In the genomic region with DNA sequence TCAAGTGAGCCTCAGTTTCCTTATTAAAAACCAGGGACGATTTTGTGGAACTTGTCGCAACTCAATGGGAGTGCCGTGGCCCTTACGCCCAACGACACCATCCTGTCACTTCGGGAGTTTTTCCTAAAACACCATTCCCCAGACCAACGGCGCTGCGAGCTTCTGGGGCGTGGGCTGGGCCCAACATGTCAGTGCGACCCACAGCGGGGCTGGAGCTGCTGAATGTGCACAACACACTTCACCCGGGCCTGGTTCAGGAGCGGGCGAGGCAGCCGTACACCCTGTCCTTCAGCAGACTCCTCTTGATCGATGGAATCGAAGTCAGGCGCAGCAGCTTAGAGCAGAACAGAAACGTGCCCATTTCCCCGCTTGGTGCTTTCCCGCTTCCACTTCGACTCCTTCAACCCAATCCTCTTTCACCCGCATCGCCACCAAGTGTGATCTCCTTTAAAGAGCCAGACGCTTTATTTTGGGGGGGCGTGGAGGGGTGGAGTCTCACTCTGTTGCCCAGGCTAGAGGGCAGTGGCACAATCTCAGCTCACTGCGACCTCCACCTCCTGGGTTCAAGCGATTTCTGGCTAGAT, we compare ENCODE assay signal across 25 cellular contexts. TPM values are rescaled to one million over a fixed set of nuclear protein-coding genes. Genes with fewer than 3 reads are reported as not detected.
DNase-seq lines count a peak whose midpoint lies in the region; ATAC-seq, FAIRE-seq and TF ChIP-seq lines count a peak whose summit lies in the region.
"Had no signal": no experiment of that assay in that cellular context is flagged by ENCODE, and none has a peak within 500 bp of the region (broad histone marks: within the 10 kb centered on the region; RNA-seq: fewer than 3 reads in every experiment).

No MANE protein-coding gene starts in this region.

- no peak for TF ChIP-seq CTCF in HepG2 (CRISPR knock-in tag; IDR thresholded peaks at IDR 0.05)
- no peak for TF ChIP-seq CTCF in right lobe of liver (IDR thresholded peaks at IDR 0.05)
- TF ChIP-seq CTCF in OCI-LY3 (IDR thresholded peaks at IDR 0.05; ENCODE audit: low read depth, low read length), result no peak
- TF ChIP-seq CTCF in H1 (IDR thresholded peaks at IDR 0.05; ENCODE audit: control extremely low read depth in 1 of 3, insufficient read depth in 1 of 3, low read depth in 1 of 3, low read length in 3 of 3), result no peak

- H3K27ac ChIP-seq in HepG2 (ENCODE audit: extremely low read length, insufficient read depth, low read length), result no peak overlapping the region
- no peak overlapping the region for H3K27ac ChIP-seq in right lobe of liver
- no peak overlapping the region for H3K27ac ChIP-seq in OCI-LY3 (ENCODE audit: low read length)
- no peak overlapping the region for H3K27ac ChIP-seq in H1 (ENCODE audit: low read depth, low read length)
- H3K27ac ChIP-seq: 22Rv1, GM23248 had no signal

- no peaks in the 10 kb centered on the region for H3K79me1 ChIP-seq in H1 (ENCODE audit: low read depth, low read length)

- H3K4me3 Mint-ChIP-seq in stimulated activated effector memory CD8-positive, alpha-beta T cell treated with anti-CD3 and anti-CD28 coated beads, Interleukin-12 subunit alpha, Interleukin-12 subunit beta, amount 100 ng/mL, for 72 hours, result no peak overlapping the region
- H3K4me3 Mint-ChIP-seq: CD14-positive monocyte; CD4-positive, alpha-beta T cell; CD8-positive, alpha-beta memory T cell; HFFc6 had no signal

- H3K4me3 ChIP-seq in HepG2 (replicated peaks in 1 of 3; ENCODE audit: insufficient read depth in 1 of 3, low read depth in 2 of 3, low read length in 3 of 3) (no peak overlapping the region), right lobe of liver (no peak overlapping the region), OCI-LY3 (ENCODE audit: low read length) (peak overlapping the region; percentile 45; the same call in 1 of the 2 replicates), H1 (ENCODE audit: extremely low read depth in 1 of 4, insufficient read depth in 2 of 4, low read depth in 3 of 4, low read length in 4 of 4) (no peak overlapping the region)
- H3K4me3 ChIP-seq: GM12878, GM23248, HAP-1 had no signal

- H3K36me3 Mint-ChIP-seq in stimulated activated effector memory CD8-positive, alpha-beta T cell treated with anti-CD3 and anti-CD28 coated beads, Interleukin-12 subunit alpha, Interleukin-12 subunit beta, amount 100 ng/mL, for 72 hours, result no peaks in the 10 kb centered on the region
- H3K36me3 Mint-ChIP-seq: CD14-positive monocyte; CD8-positive, alpha-beta memory T cell had no signal

- H2BK120ac ChIP-seq in H1 (replicated peaks; ENCODE audit: low read depth, low read length), result no peak overlapping the region

- H3K27me3 ChIP-seq in HepG2 (ENCODE audit: control insufficient read depth in 1 of 2, insufficient read depth in 2 of 2, low read length in 2 of 2) (no peaks in the 10 kb centered on the region), right lobe of liver (no peaks in the 10 kb centered on the region), OCI-LY3 (ENCODE audit: low read depth, low read length) (peaks cover 39% of the 10 kb centered on the region), H1 (replicated peaks in 1 of 4; ENCODE audit: control insufficient read depth in 3 of 4, extremely low read depth in 1 of 4, insufficient read depth in 3 of 4, low read length in 3 of 4) (no peaks in the 10 kb centered on the region)

- H2AK5ac ChIP-seq in H1 (ENCODE audit: low read depth, low read length), result no peak overlapping the region

- POLR2A ChIA-PET in HepG2 (lab: Yijun Ruan, JAX) (interaction anchor here (0.9 to 1.0 kb wide), 2 partner anchors 76 to 110 kb away, joined by 3 read pairs; no protein-coding TSS in a partner anchor), H1 (lab: Charles Lee; ENCODE audit: partially characterized antibody) (no interaction called here)

- no peak overlapping the region for H3K18ac ChIP-seq in H1 (ENCODE audit: extremely low read depth, low read length)

- H3K4me2 ChIP-seq in HepG2 (ENCODE audit: low read depth, low read length), result no peak overlapping the region
- H3K4me2 ChIP-seq in OCI-LY3 (ENCODE audit: low read length), result peak overlapping the region; percentile 73
- H3K4me2 ChIP-seq in H1 (ENCODE audit: insufficient read depth in 1 of 2, low read depth in 2 of 2, low read length in 2 of 2), result no peak overlapping the region

- no TSS peak for BruUV-seq in HepG2 (replicated peaks; lab: Mats Ljungman, UMichigan)

- no peak overlapping the region for H4K91ac ChIP-seq in H1 (replicated peaks; ENCODE audit: insufficient read length, low read length)

- H2BK12ac ChIP-seq in H1 (ENCODE audit: low read depth, low read length), result 0 out of 2 replicates have a peak overlapping the region, but pooled peaks have one; percentile 75

- 95% methylated on average over 29 of the region's 29 CpGs for WGBS in HepG2 (ENCODE audit: low lambda C conversion rate)
- 87% methylated on average over 11 of the region's 29 CpGs for WGBS in right lobe of liver (ENCODE audit: insufficient coverage, low coverage, low lambda C conversion rate, missing lambda C conversion rate)
- 87% methylated on average over 29 of the region's 29 CpGs; no CpG with 5 or more reads in 1 of the 2 experiments for WGBS in H1 (ENCODE audit: extremely low coverage in 1 of 2, insufficient coverage in 1 of 2, insufficient read length in 1 of 2, insufficient replicate concordance in 2 of 2, low coverage in 1 of 2, low lambda C conversion rate in 2 of 2, missing lambda C conversion rate in 1 of 2), 2 experiments

- H3K9me3 ChIP-seq in HepG2 (ENCODE audit: low read length) (no peaks in the 10 kb centered on the region), right lobe of liver (no peaks in the 10 kb centered on the region), OCI-LY3 (ENCODE audit: insufficient read depth, low read length) (no peaks in the 10 kb centered on the region), H1 (ENCODE audit: insufficient read depth in 2 of 2, low read depth in 1 of 2, low read length in 1 of 2) (peaks cover 0 to 6% of the 10 kb centered on the region in 2 experiments; a peak in 2 of 4 replicates)
- H3K9me3 ChIP-seq: HAP-1 had no signal

- in situ Hi-C loops in HepG2 (cut with HindIII; ENCODE audit: extremely low pct_ligation_motif_present, low pct_unique_long_range_greater_than_20kb), result no loop called here

- no peak for FAIRE-seq in HepG2 (lab: Jason Lieb, UNC)
- no peak for FAIRE-seq in H1 (lab: Jason Lieb, UNC)
- FAIRE-seq: A204.1, D721Med, GM12878, H54 had no signal

- H2BK20ac ChIP-seq in H1 (ENCODE audit: low read length), result peak overlapping the region; percentile 48; the same call in 1 of the 2 replicates

- TF ChIP-seq POLR2A in HepG2 (IDR thresholded peaks at IDR 0.05; ENCODE audit: insufficient read depth in 1 of 2, low read depth in 2 of 2, low read length in 2 of 2), result no peak
- no peak for TF ChIP-seq POLR2A in right lobe of liver (IDR thresholded peaks at IDR 0.05)
- TF ChIP-seq POLR2A in H1 (IDR thresholded peaks at IDR 0.05; ENCODE audit: control extremely low read depth in 1 of 2, low read depth in 2 of 2, low read length in 2 of 2), result no peak

- H2AFZ ChIP-seq in HepG2 (ENCODE audit: low read length) (no peak overlapping the region), OCI-LY3 (ENCODE audit: low read depth, low read length) (no peak overlapping the region; the same call in 1 of the 2 replicates), H1 (ENCODE audit: low read length) (peak overlapping the region; percentile 11; the same call in 1 of the 2 replicates)
- H2AFZ ChIP-seq: GM23248 had no signal

- ATAC-seq in HepG2, result no peak
- ATAC-seq in right lobe of liver, result no peak
- ATAC-seq in stimulated activated effector memory CD8-positive, alpha-beta T cell treated with anti-CD3 and anti-CD28 coated beads, Interleukin-12 subunit alpha, Interleukin-12 subunit beta, amount 100 ng/mL, for 72 hours, result peak; percentile 22
- ATAC-seq in GM18520 (IDR thresholded peaks at IDR 0.05; ENCODE audit: unreplicated experiment), result no peak
- no peak for ATAC-seq in HG03175 (IDR thresholded peaks at IDR 0.05; ENCODE audit: unreplicated experiment)
- ATAC-seq: GM12878 had no signal

- no peak for TF ChIP-seq RAD21 in HepG2 (CRISPR knock-in tag; IDR thresholded peaks at IDR 0.05)
- TF ChIP-seq RAD21 in H1 (IDR thresholded peaks at IDR 0.05 in 1 of 2, conservative IDR thresholded peaks at IDR 0.05 in 1 of 2; ENCODE audit: low read depth in 2 of 2, low read length in 2 of 2), result no peak

- peaks cover 29% of the 10 kb centered on the region for H3K4me1 Mint-ChIP-seq in stimulated activated effector memory CD8-positive, alpha-beta T cell treated with anti-CD3 and anti-CD28 coated beads, Interleukin-12 subunit alpha, Interleukin-12 subunit beta, amount 100 ng/mL, for 72 hours
- H3K4me1 Mint-ChIP-seq: CD8-positive, alpha-beta memory T cell had no signal

- H2BK5ac ChIP-seq in H1 (ENCODE audit: low read depth, low read length), result peak overlapping the region; percentile 75; the same call in 1 of the 2 replicates

- DNase-seq in HepG2 (ENCODE audit: low spot score) (no peak), right lobe of liver (no peak), H1 (ENCODE audit: low read depth in 1 of 2, low spot score in 2 of 2) (no peak), NCI-H226 (no peak)
- DNase-seq in stimulated activated effector memory CD8-positive, alpha-beta T cell treated with anti-CD3 and anti-CD28 coated beads, Interleukin-12 subunit alpha, Interleukin-12 subunit beta, amount 100 ng/mL, for 72 hours (ENCODE audit: low spot score in 2 of 2), result no peak
- DNase-seq: CD4-positive, alpha-beta T cell; CD8-positive, alpha-beta memory T cell; DMS 273 treated with DMSO at 0.1 percent for 48 hours; DMS79; EL; GDM1; GM23248; HFFc6 had no signal

- intact Hi-C loops in HepG2 (cut with micrococcal nuclease; ENCODE audit: unreplicated experiment), result no loop called here
- intact Hi-C loops in right lobe of liver (cut with DNase I), result no loop called here

- H3K56ac ChIP-seq in H1 (replicated peaks; ENCODE audit: insufficient read length, low read depth, low read length), result no peak overlapping the region

- H4K20me1 ChIP-seq in HepG2 (ENCODE audit: insufficient read depth, low read length) (no peaks in the 10 kb centered on the region), OCI-LY3 (ENCODE audit: insufficient read depth, low read length) (no peaks in the 10 kb centered on the region), H1 (replicated peaks in 1 of 2; ENCODE audit: control insufficient read depth in 1 of 2, insufficient read depth in 2 of 2, low read length in 2 of 2) (no peaks in the 10 kb centered on the region)

- peak overlapping the region; percentile 46; the same call in 1 of the 2 replicates for H2BK15ac ChIP-seq in H1 (ENCODE audit: low read length)

- H4K5ac ChIP-seq in H1 (ENCODE audit: insufficient read length, low read depth, low read length), result no peak overlapping the region

- no peaks in the 10 kb centered on the region for H3K79me2 ChIP-seq in HepG2 (ENCODE audit: insufficient read depth, low read length)
- H3K79me2 ChIP-seq in OCI-LY3 (ENCODE audit: low read length), result no peaks in the 10 kb centered on the region
- no peaks in the 10 kb centered on the region for H3K79me2 ChIP-seq in H1 (ENCODE audit: control insufficient read depth in 1 of 2, insufficient read depth in 2 of 2, low read length in 2 of 2)

- no peak overlapping the region for H3K4ac ChIP-seq in H1 (replicated peaks; ENCODE audit: insufficient read length, low read depth, low read length)

- no peaks in the 10 kb centered on the region for H3K23me2 ChIP-seq in H1 (ENCODE audit: low read depth, low read length)

- no peak overlapping the region for H3K14ac ChIP-seq in H1 (ENCODE audit: insufficient read length)

- no peaks in the 10 kb centered on the region for H3K9me3 Mint-ChIP-seq in stimulated activated effector memory CD8-positive, alpha-beta T cell treated with anti-CD3 and anti-CD28 coated beads, Interleukin-12 subunit alpha, Interleukin-12 subunit beta, amount 100 ng/mL, for 72 hours
- H3K9me3 Mint-ChIP-seq: CD4-positive, alpha-beta T cell; CD8-positive, alpha-beta memory T cell; HFFc6 had no signal

- H3K36me3 ChIP-seq in HepG2 (replicated peaks in 1 of 2; ENCODE audit: control insufficient read depth in 1 of 2, insufficient read depth in 2 of 2, low read length in 2 of 2), result 0 out of 5 replicates have a peak, but pooled peaks cover 0 to under 1% of the 10 kb centered on the region in 2 experiments
- H3K36me3 ChIP-seq in right lobe of liver, result no peaks in the 10 kb centered on the region
- no peaks in the 10 kb centered on the region for H3K36me3 ChIP-seq in OCI-LY3 (replicated peaks; ENCODE audit: low read depth, low read length)
- H3K36me3 ChIP-seq in H1 (ENCODE audit: control insufficient read depth in 2 of 4, insufficient read depth in 4 of 4, low read length in 3 of 4), result no peaks in the 10 kb centered on the region
- H3K36me3 ChIP-seq: HAP-1 had no signal

- no peak overlapping the region for H3K27ac Mint-ChIP-seq in stimulated activated effector memory CD8-positive, alpha-beta T cell treated with anti-CD3 and anti-CD28 coated beads, Interleukin-12 subunit alpha, Interleukin-12 subunit beta, amount 100 ng/mL, for 72 hours
- H3K27ac Mint-ChIP-seq: CD14-positive monocyte; CD4-positive, alpha-beta T cell; CD8-positive, alpha-beta memory T cell; HFFc6 had no signal

- no peak overlapping the region for H4K8ac ChIP-seq in H1 (ENCODE audit: extremely low read depth, insufficient read depth, low read length)

- CTCF ChIA-PET in HepG2 (lab: Yijun Ruan, JAX; ENCODE audit: low intra/inter-chr PET ratio, low total read pairs) (no interaction called here), H1 (lab: Charles Lee; ENCODE audit: partially characterized antibody) (interaction anchor here (1.0 to 3.1 kb wide), 4 partner anchors 10 to 103 kb away, joined by 3 to 12 read pairs (median 3); no protein-coding TSS in a partner anchor)

- H3K9ac ChIP-seq in HepG2 (ENCODE audit: insufficient read depth, low read depth, low read length) (no peak overlapping the region), OCI-LY3 (ENCODE audit: low read length) (no peak overlapping the region; the same call in 1 of the 2 replicates), H1 (replicated peaks in 1 of 4; ENCODE audit: extremely low read depth in 1 of 4, low read depth in 3 of 4, low read length in 3 of 4) (no peak overlapping the region)
- H3K9ac ChIP-seq: GM23248 had no signal

- TF ChIP-seq EP300 in HepG2 (IDR thresholded peaks at IDR 0.05; ENCODE audit: low read depth in 2 of 2, low read length in 2 of 2), result no peak
- no peak for TF ChIP-seq EP300 in HepG2 (CRISPR knock-in tag; IDR thresholded peaks at IDR 0.05; ENCODE audit: borderline replicate concordance)
- no peak for TF ChIP-seq EP300 in H1 (IDR thresholded peaks at IDR 0.05; ENCODE audit: borderline replicate concordance in 1 of 2, low read depth in 2 of 2, low read length in 2 of 2)

- H3K4me1 ChIP-seq in HepG2 (ENCODE audit: insufficient read depth, low read length), result peaks cover 77% of the 10 kb centered on the region
- H3K4me1 ChIP-seq in right lobe of liver, result peaks cover 0 to 15% (median 0%) of the 10 kb centered on the region in 4 donors
- H3K4me1 ChIP-seq in OCI-LY3 (ENCODE audit: low read length), result peaks cover 28% of the 10 kb centered on the region
- H3K4me1 ChIP-seq in H1 (replicated peaks in 1 of 4; ENCODE audit: control insufficient read depth in 3 of 4, insufficient read depth in 4 of 4, low read length in 3 of 4), result peaks cover 0 to 15% (median 8%) of the 10 kb centered on the region in 4 experiments; a peak in 4 of 7 replicates
- H3K4me1 ChIP-seq: HAP-1 had no signal

- no peak overlapping the region for H3K23ac ChIP-seq in H1 (ENCODE audit: insufficient read length)

RNA-seq across cellular contexts. Expression of a gene that starts 13.2 kb away (rescaled TPM):
- total RNA-seq in HepG2 (2016; rRNA removed; fragmentation: Illumina TruSeq; extraction: Trizol) (84.4 and 155 TPM in 2 replicates), right lobe of liver (10 to 100 TPM in 5 of 6 experiments, 1 to 10 TPM in 1; 7.0 to 16.3 (median 12.4) TPM)
- 20.4 and 21.0 TPM in 2 replicates for total RNA-seq in HepG2 (2016; cell fraction: cytosol; rRNA removed; fragmentation: Illumina TruSeq; extraction: Trizol; ENCODE audit: low read depth)
- total RNA-seq in HepG2 (2016; cell fraction: insoluble cytoplasmic fraction; rRNA removed; fragmentation: Illumina TruSeq; extraction: Trizol), result 65.4 and 165 TPM in 2 replicates
- 76.8 and 82.0 TPM in 2 replicates for total RNA-seq in HepG2 (2016; cell fraction: membrane; rRNA removed; fragmentation: Illumina TruSeq; extraction: Trizol)
- total RNA-seq in HepG2 (2016; cell fraction: nucleus; rRNA removed; fragmentation: Illumina TruSeq; extraction: Trizol), result 144 and 171 TPM in 2 replicates
- polyA plus RNA-seq in HepG2 (2011; rRNA removed) (79.6 and 84.0 TPM in 2 replicates), H1 (2011; rRNA removed) (68.2 and 161 TPM in 2 replicates)
- 58.4 and 80.8 TPM in 2 replicates for polyA plus RNA-seq in HepG2 (2011; cell fraction: cytosol; rRNA removed)
- 118 and 147 TPM in 2 replicates for polyA plus RNA-seq in HepG2 (2011; cell fraction: nucleus; rRNA removed)
- polyA plus RNA-seq in HepG2 (2012), result 135 and 207 TPM in 2 replicates
- 17.8 and 19.1 TPM in 2 replicates for polyA plus RNA-seq in HepG2 (2016; cell fraction: cytosol; fragmentation: Illumina TruSeq; extraction: Trizol; ENCODE audit: low read depth)
- polyA plus RNA-seq in HepG2 (2016; cell fraction: insoluble cytoplasmic fraction; fragmentation: Illumina TruSeq; extraction: Trizol; ENCODE audit: low read depth), result 93.2 and 121 TPM in 2 replicates
- polyA plus RNA-seq in HepG2 (2016; cell fraction: membrane; fragmentation: Illumina TruSeq; extraction: Trizol; ENCODE audit: low read depth), result 56.5 and 59.3 TPM in 2 replicates
- 307 and 313 TPM in 2 replicates for polyA plus RNA-seq in HepG2 (2016; cell fraction: nucleus; fragmentation: Illumina TruSeq; extraction: Trizol; ENCODE audit: insufficient read depth, low read depth)
- 157 and 170 TPM in 2 replicates for polyA minus RNA-seq in HepG2 (2011; rRNA and poly(A)+ RNA removed; ENCODE audit: low replicate concordance)
- 88.7 and 88.8 TPM in 2 replicates for polyA minus RNA-seq in HepG2 (2011; cell fraction: cytosol; rRNA and poly(A)+ RNA removed)
- 35.7 and 42.5 TPM in 2 replicates for polyA minus RNA-seq in HepG2 (2011; cell fraction: nucleus; rRNA and poly(A)+ RNA removed)
- total RNA-seq in H1 (2021; fragmentation: NEBNext Ultra II Directional; extraction: Animal tissue kit (Norgen Biotek cat#: 25700)), result 327 and 341 TPM in 2 replicates
- polyA plus RNA-seq in H1 (2011; cell fraction: cytosol; rRNA removed), result 65.1 TPM
- polyA plus RNA-seq in H1 (2011; cell fraction: nucleus; rRNA removed), result 122 TPM
- 126 to 176 TPM (median 151 TPM) in 4 replicates for polyA plus RNA-seq in H1 (2012, experiment 1 of 2)
- 202 TPM for polyA plus RNA-seq in H1 (2012, experiment 2 of 2)
- polyA plus RNA-seq in H1 (2013, experiment 1 of 2), result 316 TPM
- 381 TPM for polyA plus RNA-seq in H1 (2013, experiment 2 of 2)
- 34.4 and 63.7 TPM in 2 replicates for polyA minus RNA-seq in H1 (2011; rRNA and poly(A)+ RNA removed)
- polyA minus RNA-seq in H1 (2011; cell fraction: cytosol; rRNA and poly(A)+ RNA removed), result 84.2 TPM
- 42.4 TPM for polyA minus RNA-seq in H1 (2011; cell fraction: nucleus; rRNA and poly(A)+ RNA removed)

RNA-seq across cellular contexts. Expression of a gene that starts 53.8 kb away (rescaled TPM):
- total RNA-seq in HepG2 (2016; rRNA removed; fragmentation: Illumina TruSeq; extraction: Trizol) (85.7 and 106 TPM in 2 replicates), right lobe of liver (10 to 100 TPM; 26.5 to 59.6 (median 30.2) TPM)
- total RNA-seq in HepG2 (2016; cell fraction: cytosol; rRNA removed; fragmentation: Illumina TruSeq; extraction: Trizol; ENCODE audit: low read depth), result 32.7 and 37.9 TPM in 2 replicates
- total RNA-seq in HepG2 (2016; cell fraction: insoluble cytoplasmic fraction; rRNA removed; fragmentation: Illumina TruSeq; extraction: Trizol), result 85.8 and 97.2 TPM in 2 replicates
- 29.8 and 38.9 TPM in 2 replicates for total RNA-seq in HepG2 (2016; cell fraction: membrane; rRNA removed; fragmentation: Illumina TruSeq; extraction: Trizol)
- total RNA-seq in HepG2 (2016; cell fraction: nucleus; rRNA removed; fragmentation: Illumina TruSeq; extraction: Trizol), result 97.3 and 115 TPM in 2 replicates
- polyA plus RNA-seq in HepG2 (2011; rRNA removed) (66.8 and 70.0 TPM in 2 replicates), H1 (2011; rRNA removed) (not detected in 2 replicates)
- 69.7 and 71.1 TPM in 2 replicates for polyA plus RNA-seq in HepG2 (2011; cell fraction: cytosol; rRNA removed)
- polyA plus RNA-seq in HepG2 (2011; cell fraction: nucleus; rRNA removed), result 186 and 199 TPM in 2 replicates
- 44.2 and 48.2 TPM in 2 replicates for polyA plus RNA-seq in HepG2 (2012)
- polyA plus RNA-seq in HepG2 (2016; cell fraction: cytosol; fragmentation: Illumina TruSeq; extraction: Trizol; ENCODE audit: low read depth), result 21.5 and 23.0 TPM in 2 replicates
- polyA plus RNA-seq in HepG2 (2016; cell fraction: insoluble cytoplasmic fraction; fragmentation: Illumina TruSeq; extraction: Trizol; ENCODE audit: low read depth), result 68.8 and 71.9 TPM in 2 replicates
- 18.4 and 18.5 TPM in 2 replicates for polyA plus RNA-seq in HepG2 (2016; cell fraction: membrane; fragmentation: Illumina TruSeq; extraction: Trizol; ENCODE audit: low read depth)
- polyA plus RNA-seq in HepG2 (2016; cell fraction: nucleus; fragmentation: Illumina TruSeq; extraction: Trizol; ENCODE audit: insufficient read depth, low read depth), result 127 and 130 TPM in 2 replicates
- 132 TPM in 1 of 2 replicates, not detected in the other for polyA minus RNA-seq in HepG2 (2011; rRNA and poly(A)+ RNA removed; ENCODE audit: low replicate concordance)
- polyA minus RNA-seq in HepG2 (2011; cell fraction: cytosol; rRNA and poly(A)+ RNA removed), result 12.6 and 15.9 TPM in 2 replicates
- 114 and 132 TPM in 2 replicates for polyA minus RNA-seq in HepG2 (2011; cell fraction: nucleus; rRNA and poly(A)+ RNA removed)
- total RNA-seq in H1 (2021; fragmentation: NEBNext Ultra II Directional; extraction: Animal tissue kit (Norgen Biotek cat#: 25700)), result not detected in 2 replicates
- not detected for polyA plus RNA-seq in H1 (2011; cell fraction: cytosol; rRNA removed)
- not detected for polyA plus RNA-seq in H1 (2011; cell fraction: nucleus; rRNA removed)
- polyA plus RNA-seq in H1 (2012, experiment 1 of 2), result not detected in 4 replicates
- polyA plus RNA-seq in H1 (2012, experiment 2 of 2), result not detected
- under 0.01 TPM for polyA plus RNA-seq in H1 (2013, experiment 1 of 2)
- not detected for polyA plus RNA-seq in H1 (2013, experiment 2 of 2)
- polyA minus RNA-seq in H1 (2011; rRNA and poly(A)+ RNA removed), result not detected in 2 replicates
- polyA minus RNA-seq in H1 (2011; cell fraction: cytosol; rRNA and poly(A)+ RNA removed), result not detected
- polyA minus RNA-seq in H1 (2011; cell fraction: nucleus; rRNA and poly(A)+ RNA removed), result not detected
- total RNA-seq: CD4-positive, alpha-beta T cell; CD8-positive, alpha-beta memory T cell; GM12878; GM23248; HFFc6 had no signal
- polyA plus RNA-seq: AG04450; BJ; CD14-positive monocyte; CD8-positive, alpha-beta memory T cell; GM12878; GM23248 had no signal

Comparison
In these comparisons a context has a peak if more than half of its experiments do, and no peak if none do; other contexts are left out.
1. RNA of a gene that starts 53.8 kb away (total RNA-seq): 29.8 to 115 TPM in HepG2 and 26.5 to 59.6 TPM in right lobe of liver; not detected in H1; every median in the first group is over 10 times any median in the second.